ENCODE assay signal across 16 cellular contexts in the genomic region with DNA sequence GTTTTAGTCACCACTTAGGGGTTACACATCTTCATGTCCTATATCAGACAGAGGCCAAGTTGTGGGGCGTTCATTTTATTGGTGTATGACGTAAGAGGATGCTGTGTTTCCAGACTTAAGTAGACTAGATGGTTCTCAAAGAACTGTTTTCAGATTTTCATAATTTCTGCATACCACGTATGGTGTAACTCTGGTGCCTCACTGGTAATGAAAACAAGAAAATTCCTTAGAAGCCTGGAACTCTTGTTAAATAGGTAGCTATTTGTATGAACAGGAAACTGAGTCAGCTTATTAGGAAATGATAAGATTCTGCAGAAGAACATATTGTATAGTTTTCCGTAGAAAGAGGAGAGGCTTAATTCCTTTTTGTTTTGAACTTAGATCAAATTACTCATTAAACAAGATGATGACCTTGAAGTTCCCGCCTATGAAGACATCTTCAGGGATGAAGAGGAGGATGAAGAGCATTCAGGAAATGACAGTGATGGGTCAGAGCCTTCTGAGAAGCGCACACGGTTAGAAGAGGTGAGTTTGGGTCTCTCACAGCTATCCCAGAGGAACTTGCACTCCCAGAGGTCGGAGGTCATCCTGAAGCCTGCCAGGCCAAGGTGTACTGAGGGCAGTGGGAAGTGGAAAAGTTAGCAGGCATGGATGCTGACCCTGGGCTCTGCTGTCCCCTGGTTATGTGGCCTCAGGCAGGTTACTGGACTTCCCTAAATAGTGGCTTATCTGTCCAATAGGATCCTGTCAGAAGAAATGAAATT. TPM values are rescaled to one million over a fixed set of nuclear protein-coding genes. Genes with fewer than 3 reads are reported as not detected.
A peak's percentile ranks its signal among the peaks of the same experiment; 100 is the strongest.
DNase-seq lines count a peak whose midpoint lies in the region; ATAC-seq and TF ChIP-seq lines count a peak whose summit lies in the region.
"Had no signal": no experiment of that assay in that cellular context is flagged by ENCODE, and none has a peak within 500 bp of the region (broad histone marks: within the 10 kb centered on the region; RNA-seq: fewer than 3 reads in every experiment).

No MANE protein-coding gene starts in this region.

- peak; percentile 28 for DNase-seq in SIG-M5 treated with dmso at 0.1 percent for 504 hours (lab: John Stamatoyannopoulos, UW; ENCODE audit: unreplicated experiment)
- no peak for DNase-seq in SIG-M5 (lab: John Stamatoyannopoulos, UW)
- peak; percentile 4 for DNase-seq in PC-3
- DNase-seq in fibroblast of villous mesenchyme (ENCODE audit: low read depth): peak; percentile 96
- no peak for DNase-seq in NOMO-1 treated with dmso at 0.1 percent for 144 hours (lab: John Stamatoyannopoulos, UW; ENCODE audit: unreplicated experiment)
- DNase-seq: erythroblast; GF-D8; NCI-H1092; NCI-H2171 treated with DMSO at 0.1 percent for 48 hours; SJCRH30; stimulated activated CD4-positive, alpha-beta T cell treated with anti-CD3 and anti-CD28 coated beads, Interleukin-15, amount 100 ng/mL, for 24 hours had no signal

- H3K27me3 ChIP-seq in PC-3 (ENCODE audit: low read length): no peaks in the 10 kb centered on the region
- H3K27me3 ChIP-seq: SJCRH30 had no signal

- H3K9me3 ChIP-seq in PC-3 (ENCODE audit: low read length): no peaks in the 10 kb centered on the region
- H3K9me3 ChIP-seq: SJCRH30 had no signal

- intact Hi-C loops in PC-3 (cut with micrococcal nuclease): no loop called here

- POLR2A ChIA-PET in PC-3 (lab: Charles Lee; ENCODE audit: unreplicated experiment): no interaction called here

- CTCF ChIA-PET in PC-3 (lab: Charles Lee): no interaction called here

- BruUV-seq in PC-3 (replicated peaks; lab: Mats Ljungman, UMichigan): no TSS peak

- H3F3A ChIP-seq in PC-3 (ENCODE audit: low read length, unreplicated experiment): no peaks in the 10 kb centered on the region

- H2AFZ ChIP-seq in PC-3 (ENCODE audit: low read length): no peak overlapping the region

- TF ChIP-seq CTCF in PC-3 (conservative IDR thresholded peaks at IDR 0.05; ENCODE audit: low read depth, low read length) (no peak), fibroblast of villous mesenchyme (IDR thresholded peaks at IDR 0.05; ENCODE audit: insufficient read depth, low read depth, low read length) (no peak)

- H3K36me3 ChIP-seq in PC-3 (ENCODE audit: low read depth, low read length): peaks cover 19% of the 10 kb centered on the region; the same call in 1 of the 2 replicates

- no peak overlapping the region for H3K9ac ChIP-seq in PC-3 (ENCODE audit: low read length)

- H3K9me2 ChIP-seq in PC-3 (replicated peaks; ENCODE audit: low read length): no peaks in the 10 kb centered on the region

- H3K4me3 ChIP-seq in PC-3 (ENCODE audit: low read length) (no peak overlapping the region), fibroblast of villous mesenchyme (ENCODE audit: low read depth, low read length) (no peak overlapping the region)
- H3K4me3 ChIP-seq: SJCRH30 had no signal

- no peak for ATAC-seq in PC-3
- ATAC-seq in HG02588 (IDR thresholded peaks at IDR 0.05; ENCODE audit: unreplicated experiment): no peak
- ATAC-seq: activated naive CD4-positive, alpha-beta T cell treated with anti-CD3 and anti-CD28 coated beads, Interleukin-2, amount 50 U/mL, for 72 hours; left lobe of liver had no signal

- peaks cover 28% of the 10 kb centered on the region for H3K79me2 ChIP-seq in PC-3 (ENCODE audit: low read length)

- H3K27ac ChIP-seq in PC-3 (ENCODE audit: low read length): no peak overlapping the region
- H3K27ac ChIP-seq: 22Rv1, SJCRH30 had no signal

- H4K20me1 ChIP-seq in PC-3 (ENCODE audit: low read length): no peaks in the 10 kb centered on the region

- H3K4me2 ChIP-seq in PC-3 (ENCODE audit: low read length): no peak overlapping the region

- H3K4me1 ChIP-seq in PC-3 (ENCODE audit: insufficient read depth, low read length): peaks cover 6% of the 10 kb centered on the region; the same call in 1 of the 2 replicates
- H3K4me1 ChIP-seq: SJCRH30 had no signal

RNA-seq across cellular contexts. Expression of a gene that starts 3.9 kb away (rescaled TPM):
- 70.9 and 77.1 TPM in 2 replicates for total RNA-seq in PC-3 (2014; rRNA removed)
- total RNA-seq in fibroblast of villous mesenchyme: 8.1 and 10.4 TPM in 2 replicates

RNA-seq across cellular contexts. Expression of a gene that starts 4.7 kb away (rescaled TPM):
- total RNA-seq in PC-3 (2014; rRNA removed): 92.6 and 95.7 TPM in 2 replicates
- 44.9 and 67.3 TPM in 2 replicates for total RNA-seq in fibroblast of villous mesenchyme

RNA-seq across cellular contexts. Expression of a gene that starts 36.2 kb away (rescaled TPM):
- 22.2 and 25.0 TPM in 2 replicates for total RNA-seq in PC-3 (2014; rRNA removed)
- 11.3 and 12.5 TPM in 2 replicates for total RNA-seq in fibroblast of villous mesenchyme

RNA-seq across cellular contexts. Expression of a gene that starts 40.5 kb away (rescaled TPM):
- total RNA-seq in PC-3 (2014; rRNA removed): 0.47 TPM in 1 of 2 replicates, not detected in the other
- total RNA-seq in fibroblast of villous mesenchyme: not detected in 2 replicates
- total RNA-seq: activated naive CD4-positive, alpha-beta T cell treated with anti-CD3 and anti-CD28 coated beads, Interleukin-2, amount 50 U/mL, for 72 hours; progenitor cell of endocrine pancreas had no signal

RNA-seq across cellular contexts. Expression of a gene that starts 51.3 kb away (rescaled TPM):
- total RNA-seq in PC-3 (2014; rRNA removed): 49.4 and 55.1 TPM in 2 replicates
- 46.2 and 52.2 TPM in 2 replicates for total RNA-seq in fibroblast of villous mesenchyme

Comparison
In these comparisons a context has a peak if more than half of its experiments do, and no peak if none do; other contexts are left out.
1. DNase-seq: peak in SIG-M5 treated with dmso at 0.1 percent for 504 hours (single experiment), PC-3 (single experiment) and fibroblast of villous mesenchyme (single experiment); none in SIG-M5 (single experiment) and NOMO-1 treated with dmso at 0.1 percent for 144 hours (single experiment).